ENCODE assay signal across 15 cellular contexts in the genomic region with DNA sequence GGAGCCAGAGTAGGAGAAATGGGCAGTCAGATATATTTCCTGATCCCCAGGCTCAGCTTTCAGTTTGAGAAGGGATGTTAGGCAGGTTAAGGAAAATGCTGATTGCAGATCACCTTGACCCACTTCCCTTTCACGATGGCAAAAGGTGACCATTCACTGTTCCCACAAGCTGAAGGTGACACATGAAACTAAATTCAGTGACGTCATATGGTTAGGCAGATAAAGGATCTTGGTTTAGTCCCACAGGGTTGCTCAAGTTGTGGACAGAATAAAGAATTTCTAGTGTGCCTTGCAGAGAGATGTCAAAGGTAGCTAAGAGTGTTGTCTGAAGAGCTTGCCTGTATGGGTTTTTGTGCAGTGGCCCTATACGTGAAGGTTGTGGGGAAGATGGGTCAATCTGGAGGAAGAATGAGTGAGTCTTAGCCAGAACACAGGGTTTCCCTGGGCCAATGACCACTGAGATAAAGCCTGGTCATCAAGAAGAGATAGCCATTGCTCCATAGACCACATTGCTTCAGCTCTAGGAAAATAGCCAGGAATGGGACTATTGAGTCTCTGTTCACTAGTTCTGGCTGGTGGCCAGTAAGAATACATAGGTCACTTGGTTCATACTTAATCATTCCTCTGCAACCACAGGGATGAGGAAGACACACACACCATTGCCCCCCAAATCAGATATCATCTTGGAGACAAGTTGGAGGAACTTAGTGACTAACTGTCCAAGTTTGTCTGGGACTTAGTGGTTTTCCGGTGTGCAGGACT.
DNase-seq lines count a peak whose midpoint lies in the region; ATAC-seq and TF ChIP-seq lines count a peak whose summit lies in the region.
"Had no signal": no experiment of that assay in that cellular context is flagged by ENCODE, and none has a peak within 500 bp of the region (broad histone marks: within the 10 kb centered on the region; RNA-seq: fewer than 3 reads in every experiment).

No MANE protein-coding gene starts in this region.

- TF ChIP-seq CTCF in fibroblast of pulmonary artery (IDR thresholded peaks at IDR 0.05; ENCODE audit: low read length, missing control alignments), result no peak
- TF ChIP-seq CTCF in esophagus squamous epithelium (IDR thresholded peaks at IDR 0.05), result no peak
- no peak for TF ChIP-seq CTCF in heart left ventricle (IDR thresholded peaks at IDR 0.05)

- H3K27me3 ChIP-seq in skeletal muscle satellite cell (ENCODE audit: control insufficient read depth, insufficient read depth, low read length) (no peaks in the 10 kb centered on the region), esophagus squamous epithelium (no peaks in the 10 kb centered on the region), heart left ventricle (no peaks in the 10 kb centered on the region)
- H3K27me3 ChIP-seq: cardiac muscle cell, MG63, SJSA1 had no signal

- WGBS in esophagus squamous epithelium, 2 donors, result 88 to 92% methylated on average over 4 of the region's 4 CpGs
- WGBS in heart left ventricle, 4 donors, result 78 to 88% (median 83%) methylated on average over 4 of the region's 4 CpGs

- intact Hi-C loops in esophagus squamous epithelium (cut with DNase I) (no loop called here), heart left ventricle (cut with DNase I) (no loop called here)

- no peak overlapping the region for H3K9ac ChIP-seq in skeletal muscle satellite cell (ENCODE audit: low read depth, low read length)

- TF ChIP-seq POLR2A in esophagus squamous epithelium (IDR thresholded peaks at IDR 0.05) (no peak), heart left ventricle (IDR thresholded peaks at IDR 0.05) (no peak)

- DNase-seq in GM03348 (ENCODE audit: low spot score) (peak; percentile 61), RPMI7951 (ENCODE audit: low read depth) (peak; percentile 99), fibroblast of pulmonary artery (ENCODE audit: low read depth) (peak; percentile 72), esophagus squamous epithelium (lab: John Stamatoyannopoulos, UW) (no peak), heart left ventricle (no peak), substantia nigra (lab: John Stamatoyannopoulos, UW) (no peak)
- DNase-seq: activated effector memory CD4-positive, alpha-beta T cell treated with Interleukin-2 at 50 U/mL for 16 hours; H9; hypothalamus; MG63; NK-92 treated with Interleukin-12 subunit alpha and Interleukin-12 subunit beta, amount 100 ng/mL, for 24 hours; retina had no signal

- no peak overlapping the region for H3K27ac ChIP-seq in esophagus squamous epithelium
- H3K27ac ChIP-seq in heart left ventricle, result no peak overlapping the region
- H3K27ac ChIP-seq in substantia nigra (ENCODE audit: low read depth, low read length, poor library complexity, severe bottlenecking), result no peak overlapping the region
- H3K27ac ChIP-seq: cardiac muscle cell had no signal

- no peak overlapping the region for H3K4me3 ChIP-seq in fibroblast of pulmonary artery (replicated peaks; ENCODE audit: low read depth, low read length)
- no peak overlapping the region for H3K4me3 ChIP-seq in skeletal muscle satellite cell (ENCODE audit: low read length)
- no peak overlapping the region for H3K4me3 ChIP-seq in esophagus squamous epithelium
- H3K4me3 ChIP-seq in heart left ventricle, result no peak overlapping the region
- H3K4me3 ChIP-seq: cardiac muscle cell, MG63, SJSA1 had no signal

- no peaks in the 10 kb centered on the region for H3K9me3 ChIP-seq in skeletal muscle satellite cell (replicated peaks; ENCODE audit: low read length)
- peaks cover 0 to 10% (median 0%) of the 10 kb centered on the region in 3 donors for H3K9me3 ChIP-seq in esophagus squamous epithelium
- peaks cover 0 to 32% (median 12%) of the 10 kb centered on the region in 12 donors for H3K9me3 ChIP-seq in heart left ventricle
- H3K9me3 ChIP-seq: SJSA1 had no signal

- ATAC-seq in heart left ventricle, result no peak

- H3K36me3 ChIP-seq in skeletal muscle satellite cell (ENCODE audit: insufficient read depth, low read length), result no peaks in the 10 kb centered on the region
- H3K36me3 ChIP-seq in esophagus squamous epithelium, result no peaks in the 10 kb centered on the region
- no peaks in the 10 kb centered on the region for H3K36me3 ChIP-seq in heart left ventricle
- H3K36me3 ChIP-seq: cardiac muscle cell, MG63, SJSA1 had no signal

- H3K4me1 ChIP-seq in skeletal muscle satellite cell (ENCODE audit: control insufficient read depth, insufficient read depth, low read length) (peaks cover 16% of the 10 kb centered on the region), esophagus squamous epithelium (peaks cover 0 to 7% (median 0%) of the 10 kb centered on the region in 3 donors), heart left ventricle (no peaks in the 10 kb centered on the region)

- H3K4me2 ChIP-seq in skeletal muscle satellite cell (ENCODE audit: low read length), result peak overlapping the region; percentile 23

Comparison
In these comparisons a context has a peak if more than half of its experiments do, and no peak if none do; other contexts are left out.
1. DNase-seq: peak in GM03348 (single experiment), RPMI7951 (single experiment) and fibroblast of pulmonary artery (single experiment); none in esophagus squamous epithelium (single experiment), heart left ventricle (0 of 5) and substantia nigra (0 of 49).